ENCODE assay signal across 25 cellular contexts in the genomic region with DNA sequence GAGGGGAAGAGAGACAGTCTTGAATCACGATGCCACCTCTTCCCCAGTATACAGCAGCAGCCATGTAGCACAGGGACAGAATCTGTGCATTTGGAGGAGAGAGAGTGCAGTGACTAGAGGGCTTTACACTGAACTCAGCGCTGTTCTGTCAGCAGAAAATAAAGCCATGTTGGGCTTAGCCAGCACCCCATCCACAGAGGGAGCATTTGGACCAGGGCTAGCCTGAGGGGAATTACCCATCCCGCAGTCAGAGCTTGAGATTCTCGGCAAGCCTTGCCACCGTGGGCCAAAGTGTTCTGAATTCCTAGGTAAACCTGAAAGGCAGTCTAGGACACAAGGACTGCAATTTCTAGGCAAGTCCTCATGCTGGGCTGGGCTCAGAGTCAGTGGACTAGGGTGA.
"Had no signal": no experiment of that assay in that cellular context is flagged by ENCODE, and none has a peak within 500 bp of the region (broad histone marks: within the 10 kb centered on the region; RNA-seq: fewer than 3 reads in every experiment).

No MANE protein-coding gene starts in this region.

- DNase-seq: activated CD4-positive, alpha-beta T cell treated with anti-CD3 and anti-CD28 coated beads for 36 hours; activated CD8-positive, alpha-beta memory T cell treated with anti-CD3 and anti-CD28 coated beads, Interleukin-2, amount 50 U/mL, for 48 hours; activated CD8-positive, alpha-beta T cell treated with anti-CD3 and anti-CD28 coated beads for 36 hours; activated naive CD4-positive, alpha-beta T cell treated with anti-CD3 and anti-CD28 coated beads, Interleukin-2, amount 50 U/mL, for 16 hours; activated naive CD8-positive, alpha-beta T cell treated with anti-CD3 and anti-CD28 coated beads, Interleukin-2, amount 10 ng/mL, durations not matched to agents 7 days and 5 days; activated T-cell treated with anti-CD3 and anti-CD28 coated beads, Interleukin-2, amount 50 U/mL, for 1 hour; adrenal gland; anterior cingulate cortex; caudate nucleus; KG1; MV-4-11; NCI-H1105; NCI-H1436 treated with DMSO at 0.1 percent for 48 hours; NCI-H187; NCI-H2081 treated with DMSO at 0.1 percent for 48 hours; NCI-H446; NCI-H524; Peyer's patch; Right ventricle myocardium superior; SJCRH30; SK-N-SH; T-helper 1 cell had no signal

- H3K27me3 ChIP-seq: adrenal gland, breast epithelium, Peyer's patch, SJCRH30 had no signal

- H3K9me3 ChIP-seq: adrenal gland, breast epithelium, Peyer's patch, SJCRH30, SK-N-SH had no signal

- H3K36me3 Mint-ChIP-seq: activated naive CD8-positive, alpha-beta T cell treated with anti-CD3 and anti-CD28 coated beads, Interleukin-2, amount 10 ng/mL, durations not matched to agents 7 days and 5 days had no signal

- H3K27ac Mint-ChIP-seq: activated CD4-positive, alpha-beta T cell treated with anti-CD3 and anti-CD28 coated beads for 36 hours; activated CD8-positive, alpha-beta T cell treated with anti-CD3 and anti-CD28 coated beads for 36 hours; activated naive CD8-positive, alpha-beta T cell treated with anti-CD3 and anti-CD28 coated beads, Interleukin-2, amount 10 ng/mL, durations not matched to agents 7 days and 5 days had no signal

- H3K9me2 ChIP-seq: SK-N-SH had no signal

- H3K4me2 ChIP-seq: SK-N-SH had no signal

- H3K9me3 Mint-ChIP-seq: activated CD8-positive, alpha-beta T cell treated with anti-CD3 and anti-CD28 coated beads for 36 hours; activated naive CD8-positive, alpha-beta T cell treated with anti-CD3 and anti-CD28 coated beads, Interleukin-2, amount 10 ng/mL, durations not matched to agents 7 days and 5 days had no signal

- H3K4me1 Mint-ChIP-seq: activated CD4-positive, alpha-beta T cell treated with anti-CD3 and anti-CD28 coated beads for 36 hours; activated naive CD8-positive, alpha-beta T cell treated with anti-CD3 and anti-CD28 coated beads, Interleukin-2, amount 10 ng/mL, durations not matched to agents 7 days and 5 days had no signal

- ATAC-seq: activated CD4-positive, alpha-beta T cell treated with anti-CD3 and anti-CD28 coated beads for 36 hours; activated CD8-positive, alpha-beta T cell treated with anti-CD3 and anti-CD28 coated beads for 36 hours had no signal

- H3K4me3 ChIP-seq: adrenal gland, breast epithelium, Peyer's patch, SJCRH30 had no signal

- H3K36me3 ChIP-seq: adrenal gland, breast epithelium, Peyer's patch, SJCRH30 had no signal

- H3K4me3 Mint-ChIP-seq: activated CD4-positive, alpha-beta T cell treated with anti-CD3 and anti-CD28 coated beads for 36 hours; activated CD8-positive, alpha-beta T cell treated with anti-CD3 and anti-CD28 coated beads for 36 hours; activated naive CD8-positive, alpha-beta T cell treated with anti-CD3 and anti-CD28 coated beads, Interleukin-2, amount 10 ng/mL, durations not matched to agents 7 days and 5 days had no signal

- H3K9ac ChIP-seq: SK-N-SH had no signal

- H3K4me1 ChIP-seq: adrenal gland, breast epithelium, Peyer's patch, SJCRH30 had no signal

- H3K27ac ChIP-seq: adrenal gland, breast epithelium, Peyer's patch, RWPE1, SJCRH30, VCaP had no signal
